In genomic region chr11:10499452-10500262, GRCh38 we compare ENCODE assay signal across 25 cellular contexts. TPM values are rescaled to one million over a fixed set of nuclear protein-coding genes. Genes with fewer than 3 reads are reported as not detected.
A peak's percentile ranks its signal among the peaks of the same experiment; 100 is the strongest.
DNase-seq lines count a peak whose midpoint lies in the region; ATAC-seq and TF ChIP-seq lines count a peak whose summit lies in the region.
"Had no signal": no experiment of that assay in that cellular context is flagged by ENCODE, and none has a peak within 500 bp of the region (broad histone marks: within the 10 kb centered on the region; RNA-seq: fewer than 3 reads in every experiment).

No MANE protein-coding gene starts in this region.

- TF ChIP-seq POLR2A in Peyer's patch (IDR thresholded peaks at IDR 0.05), result no peak

- peaks cover 0 to 46% (median 0%) of the 10 kb centered on the region in 3 donors for H3K36me3 ChIP-seq in Peyer's patch
- H3K36me3 ChIP-seq: breast epithelium had no signal

- peak; percentile 23 for DNase-seq in activated T-cell treated with anti-CD3 and anti-CD28 coated beads, Interleukin-2, amount 50 U/mL, for 24 hours
- DNase-seq in activated T-cell treated with anti-CD3 and anti-CD28 coated beads, Interleukin-2, amount 50 U/mL, for 72 hours, result no peak
- DNase-seq in Peyer's patch (peak in 2 of 3 donors; percentile 16 to 38), fibroblast of mammary gland (ENCODE audit: low read depth) (peak; percentile 39), COR-L47 (lab: John Stamatoyannopoulos, UW) (no peak), G401 (ENCODE audit: low spot score) (no peak), GM20000 (ENCODE audit: low spot score) (no peak)
- DNase-seq in stimulated activated effector memory CD8-positive, alpha-beta T cell treated with anti-CD3 and anti-CD28 coated beads, Interleukin-12 subunit alpha, Interleukin-12 subunit beta, amount 100 ng/mL, for 72 hours (ENCODE audit: low spot score in 2 of 2), result peak in 1 of 2 donors; percentile 40
- DNase-seq: activated CD4-positive, alpha-beta T cell treated with anti-CD3 and anti-CD28 coated beads, Interleukin-2, amount 50 U/mL, for 4 hours; activated T-cell treated with anti-CD3 and anti-CD28 coated beads, Interleukin-2, amount 50 U/mL, for 4 hours; CD4-positive, CD25-positive, alpha-beta regulatory T cell; dermis blood vessel endothelial cell; DMS53; GOT3; heart right ventricle; MG63; NCI-H1694 treated with DMSO at 0.1 percent for 48 hours; NCI-H345; nephron progenitor cell; SHP77; stimulated activated CD4-positive, alpha-beta T cell treated with anti-CD3 and anti-CD28 coated beads, Interleukin-12 subunit alpha, Interleukin-12 subunit beta, amount 100 ng/mL, for 4 hours had no signal

- peaks cover 81% of the 10 kb centered on the region for H3K36me3 Mint-ChIP-seq in activated T-cell treated with anti-CD3 and anti-CD28 coated beads, Interleukin-2, amount 50 U/mL, for 24 hours (ENCODE audit: low read depth)
- peaks cover 5 to 6% of the 10 kb centered on the region in 2 donors for H3K36me3 Mint-ChIP-seq in activated T-cell treated with anti-CD3 and anti-CD28 coated beads, Interleukin-2, amount 50 U/mL, for 72 hours (ENCODE audit: insufficient read depth in 2 of 2)
- peaks cover 91% of the 10 kb centered on the region for H3K36me3 Mint-ChIP-seq in stimulated activated effector memory CD8-positive, alpha-beta T cell treated with anti-CD3 and anti-CD28 coated beads, Interleukin-12 subunit alpha, Interleukin-12 subunit beta, amount 100 ng/mL, for 72 hours

- H3K27ac Mint-ChIP-seq in activated T-cell treated with anti-CD3 and anti-CD28 coated beads, Interleukin-2, amount 50 U/mL, for 24 hours, result no peak overlapping the region
- H3K27ac Mint-ChIP-seq in activated T-cell treated with anti-CD3 and anti-CD28 coated beads, Interleukin-2, amount 50 U/mL, for 72 hours, result no peak overlapping the region
- H3K27ac Mint-ChIP-seq in stimulated activated effector memory CD8-positive, alpha-beta T cell treated with anti-CD3 and anti-CD28 coated beads, Interleukin-12 subunit alpha, Interleukin-12 subunit beta, amount 100 ng/mL, for 72 hours, result peak overlapping the region; percentile 78
- H3K27ac Mint-ChIP-seq: nephron progenitor cell; T-helper 1 cell treated with Interleukin-12 subunit alpha and Interleukin-12 subunit beta and Interleukin-4 antibody, amounts not matched to agents 30 μg/mL and 1 μg/mL, for 36 hours had no signal

- no peak overlapping the region for H3K27ac ChIP-seq in Peyer's patch
- H3K27ac ChIP-seq: A549, breast epithelium, heart right ventricle, tibial nerve had no signal

- H3K4me1 ChIP-seq in Peyer's patch, result no peaks in the 10 kb centered on the region
- H3K4me1 ChIP-seq: A549, breast epithelium had no signal

- no peaks in the 10 kb centered on the region for H3K9me3 ChIP-seq in Peyer's patch
- H3K9me3 ChIP-seq: A549, breast epithelium, heart right ventricle, MG63, tibial nerve had no signal

- no peaks in the 10 kb centered on the region for H3K27me3 ChIP-seq in Peyer's patch
- H3K27me3 ChIP-seq: breast epithelium, heart right ventricle, MG63, tibial nerve had no signal

- H3K27me3 Mint-ChIP-seq in activated T-cell treated with anti-CD3 and anti-CD28 coated beads, Interleukin-2, amount 50 U/mL, for 24 hours, result no peaks in the 10 kb centered on the region
- no peaks in the 10 kb centered on the region for H3K27me3 Mint-ChIP-seq in activated T-cell treated with anti-CD3 and anti-CD28 coated beads, Interleukin-2, amount 50 U/mL, for 72 hours (ENCODE audit: low read depth)
- H3K27me3 Mint-ChIP-seq: CD4-positive, CD25-positive, alpha-beta regulatory T cell had no signal

- TF ChIP-seq CTCF in Peyer's patch (IDR thresholded peaks at IDR 0.05) (no peak), fibroblast of mammary gland (conservative IDR thresholded peaks at IDR 0.05; ENCODE audit: control insufficient read depth, insufficient read depth, low read depth, low read length) (no peak), GM20000 (IDR thresholded peaks at IDR 0.05; ENCODE audit: extremely low read depth, missing control alignments) (no peak)

- no peaks in the 10 kb centered on the region for H3K9me3 Mint-ChIP-seq in activated T-cell treated with anti-CD3 and anti-CD28 coated beads, Interleukin-2, amount 50 U/mL, for 24 hours
- no peaks in the 10 kb centered on the region for H3K9me3 Mint-ChIP-seq in activated T-cell treated with anti-CD3 and anti-CD28 coated beads, Interleukin-2, amount 50 U/mL, for 72 hours
- no peaks in the 10 kb centered on the region for H3K9me3 Mint-ChIP-seq in stimulated activated effector memory CD8-positive, alpha-beta T cell treated with anti-CD3 and anti-CD28 coated beads, Interleukin-12 subunit alpha, Interleukin-12 subunit beta, amount 100 ng/mL, for 72 hours
- H3K9me3 Mint-ChIP-seq: activated T-cell treated with anti-CD3 and anti-CD28 coated beads, Interleukin-2, amount 50 U/mL, for 4 hours; CD4-positive, CD25-positive, alpha-beta regulatory T cell; nephron progenitor cell; T-helper 1 cell treated with Interleukin-12 subunit alpha and Interleukin-12 subunit beta and Interleukin-4 antibody, amounts not matched to agents 30 μg/mL and 1 μg/mL, for 36 hours had no signal

- in situ Hi-C loops in G401 (cut with HindIII; ENCODE audit: low sequenced_read_pairs), result no loop called here

- H3K4me3 ChIP-seq in Peyer's patch (no peak overlapping the region), fibroblast of mammary gland (ENCODE audit: control insufficient read depth, low read depth, low read length) (no peak overlapping the region)
- H3K4me3 ChIP-seq: A549, breast epithelium, heart right ventricle, MG63, tibial nerve had no signal

- H3K4me3 Mint-ChIP-seq in activated T-cell treated with anti-CD3 and anti-CD28 coated beads, Interleukin-2, amount 50 U/mL, for 24 hours, result no peak overlapping the region
- H3K4me3 Mint-ChIP-seq in activated T-cell treated with anti-CD3 and anti-CD28 coated beads, Interleukin-2, amount 50 U/mL, for 72 hours, result no peak overlapping the region
- H3K4me3 Mint-ChIP-seq in stimulated activated effector memory CD8-positive, alpha-beta T cell treated with anti-CD3 and anti-CD28 coated beads, Interleukin-12 subunit alpha, Interleukin-12 subunit beta, amount 100 ng/mL, for 72 hours, result no peak overlapping the region
- H3K4me3 Mint-ChIP-seq: activated T-cell treated with anti-CD3 and anti-CD28 coated beads, Interleukin-2, amount 50 U/mL, for 4 hours; nephron progenitor cell; T-helper 1 cell treated with Interleukin-12 subunit alpha and Interleukin-12 subunit beta and Interleukin-4 antibody, amounts not matched to agents 30 μg/mL and 1 μg/mL, for 36 hours had no signal

- no peak for ATAC-seq in activated T-cell treated with anti-CD3 and anti-CD28 coated beads, Interleukin-2, amount 50 U/mL, for 72 hours (replicated peaks in 1 of 2)
- ATAC-seq in stimulated activated effector memory CD8-positive, alpha-beta T cell treated with anti-CD3 and anti-CD28 coated beads, Interleukin-12 subunit alpha, Interleukin-12 subunit beta, amount 100 ng/mL, for 72 hours, result no peak
- ATAC-seq: A549; activated T-cell treated with anti-CD3 and anti-CD28 coated beads, Interleukin-2, amount 50 U/mL, for 4 hours; heart right ventricle had no signal

- no peaks in the 10 kb centered on the region for H3K4me1 Mint-ChIP-seq in activated T-cell treated with anti-CD3 and anti-CD28 coated beads, Interleukin-2, amount 50 U/mL, for 24 hours (ENCODE audit: low read depth)
- H3K4me1 Mint-ChIP-seq in activated T-cell treated with anti-CD3 and anti-CD28 coated beads, Interleukin-2, amount 50 U/mL, for 72 hours (ENCODE audit: low read depth), result no peaks in the 10 kb centered on the region
- no peaks in the 10 kb centered on the region for H3K4me1 Mint-ChIP-seq in stimulated activated effector memory CD8-positive, alpha-beta T cell treated with anti-CD3 and anti-CD28 coated beads, Interleukin-12 subunit alpha, Interleukin-12 subunit beta, amount 100 ng/mL, for 72 hours

RNA-seq across cellular contexts. Expression of gene RNF141, which starts 41.3 kb away (rescaled TPM):
- total RNA-seq in activated T-cell treated with anti-CD3 and anti-CD28 coated beads, Interleukin-2, amount 50 U/mL, for 72 hours, result 10 to 100 TPM; 17.5 to 19.6 TPM
- 10 to 100 TPM; 28.1 to 35.1 (median 33.5) TPM for total RNA-seq in Peyer's patch
- 24.2 and 27.7 TPM in 2 replicates for total RNA-seq in G401 (2014; rRNA removed; shearing (Covaris generic))

RNA-seq across cellular contexts. Expression of gene AMPD3, which starts 44.6 kb away (rescaled TPM):
- 10 to 100 TPM; 21.6 to 28.8 TPM for total RNA-seq in activated T-cell treated with anti-CD3 and anti-CD28 coated beads, Interleukin-2, amount 50 U/mL, for 72 hours
- 10 to 100 TPM; 12.4 to 28.9 (median 17.6) TPM for total RNA-seq in Peyer's patch
- 0.54 and 1.8 TPM in 2 replicates for total RNA-seq in G401 (2014; rRNA removed; shearing (Covaris generic))

Comparison
In these comparisons a context has a peak if more than half of its experiments do, and no peak if none do; other contexts are left out.
1. DNase-seq: peak in activated T-cell treated with anti-CD3 and anti-CD28 coated beads, Interleukin-2, amount 50 U/mL, for 24 hours (single experiment), Peyer's patch (2 of 3) and fibroblast of mammary gland (single experiment); none in activated T-cell treated with anti-CD3 and anti-CD28 coated beads, Interleukin-2, amount 50 U/mL, for 72 hours (0 of 2), COR-L47 (single experiment), G401 (single experiment) and GM20000 (single experiment).